In the genomic region with DNA sequence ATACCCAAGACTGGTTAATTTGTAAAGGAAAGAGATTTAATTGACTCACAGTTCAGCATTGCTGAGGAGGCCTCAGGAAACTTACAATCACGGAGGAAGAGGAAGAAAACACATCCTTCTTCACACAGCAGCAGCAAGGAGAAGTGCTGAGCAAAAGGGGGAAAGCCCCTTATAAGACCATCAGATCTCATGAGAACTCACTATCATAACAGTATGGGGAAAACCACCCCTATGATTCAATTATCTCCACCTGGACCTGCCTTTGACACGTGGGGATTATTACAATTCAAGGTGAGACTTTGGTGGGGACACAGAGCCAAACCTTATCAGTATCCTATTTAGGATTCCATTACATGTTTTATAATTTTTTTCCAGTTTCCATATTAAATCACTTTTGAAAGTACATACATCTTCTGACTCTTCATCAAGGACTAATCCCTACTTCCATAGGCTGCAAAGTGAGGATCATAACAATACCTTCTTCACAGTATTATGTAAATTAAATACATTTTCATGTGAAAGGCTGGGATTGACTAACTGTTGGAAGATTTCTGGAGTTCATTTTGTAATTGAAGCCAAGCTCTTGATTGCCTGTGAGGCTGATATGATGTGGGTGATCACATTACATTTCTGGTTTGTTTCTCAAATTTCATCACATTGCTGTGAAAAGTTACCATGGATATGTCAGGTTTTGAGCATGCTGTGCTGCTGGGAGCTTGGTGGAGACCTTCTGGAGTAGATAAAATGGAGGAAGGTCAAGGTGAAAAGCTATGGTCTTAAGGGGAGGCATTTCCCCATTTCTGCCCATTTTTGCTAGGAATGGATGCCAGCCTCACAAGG, we compare ENCODE assay signal across 1 cellular context.
TF ChIP-seq lines count a peak whose summit lies in the region.

No MANE protein-coding gene starts in this region.

TF ChIP-seq in SK-N-SH, 30 proteins besides CTCF, POLR2A, EP300 and RAD21 (continued from another document):
- TF ChIP-seq, protein P1, sequence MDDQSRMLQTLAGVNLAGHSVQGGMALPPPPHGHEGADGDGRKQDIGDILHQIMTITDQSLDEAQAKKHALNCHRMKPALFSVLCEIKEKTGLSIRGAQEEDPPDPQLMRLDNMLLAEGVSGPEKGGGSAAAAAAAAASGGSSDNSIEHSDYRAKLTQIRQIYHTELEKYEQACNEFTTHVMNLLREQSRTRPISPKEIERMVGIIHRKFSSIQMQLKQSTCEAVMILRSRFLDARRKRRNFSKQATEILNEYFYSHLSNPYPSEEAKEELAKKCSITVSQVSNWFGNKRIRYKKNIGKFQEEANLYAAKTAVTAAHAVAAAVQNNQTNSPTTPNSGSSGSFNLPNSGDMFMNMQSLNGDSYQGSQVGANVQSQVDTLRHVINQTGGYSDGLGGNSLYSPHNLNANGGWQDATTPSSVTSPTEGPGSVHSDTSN (IDR thresholded peaks at IDR 0.05) = peak; percentile 39; the same call in 1 of the 2 replicates
- TF ChIP-seq, protein P2, sequence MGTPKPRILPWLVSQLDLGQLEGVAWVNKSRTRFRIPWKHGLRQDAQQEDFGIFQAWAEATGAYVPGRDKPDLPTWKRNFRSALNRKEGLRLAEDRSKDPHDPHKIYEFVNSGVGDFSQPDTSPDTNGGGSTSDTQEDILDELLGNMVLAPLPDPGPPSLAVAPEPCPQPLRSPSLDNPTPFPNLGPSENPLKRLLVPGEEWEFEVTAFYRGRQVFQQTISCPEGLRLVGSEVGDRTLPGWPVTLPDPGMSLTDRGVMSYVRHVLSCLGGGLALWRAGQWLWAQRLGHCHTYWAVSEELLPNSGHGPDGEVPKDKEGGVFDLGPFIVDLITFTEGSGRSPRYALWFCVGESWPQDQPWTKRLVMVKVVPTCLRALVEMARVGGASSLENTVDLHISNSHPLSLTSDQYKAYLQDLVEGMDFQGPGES (IDR thresholded peaks at IDR 0.05; ENCODE audit: low read depth, low read length) = no peak
- no peak for TF ChIP-seq RFX5 (IDR thresholded peaks at IDR 0.05; ENCODE audit: low read length)
